In the genomic region with DNA sequence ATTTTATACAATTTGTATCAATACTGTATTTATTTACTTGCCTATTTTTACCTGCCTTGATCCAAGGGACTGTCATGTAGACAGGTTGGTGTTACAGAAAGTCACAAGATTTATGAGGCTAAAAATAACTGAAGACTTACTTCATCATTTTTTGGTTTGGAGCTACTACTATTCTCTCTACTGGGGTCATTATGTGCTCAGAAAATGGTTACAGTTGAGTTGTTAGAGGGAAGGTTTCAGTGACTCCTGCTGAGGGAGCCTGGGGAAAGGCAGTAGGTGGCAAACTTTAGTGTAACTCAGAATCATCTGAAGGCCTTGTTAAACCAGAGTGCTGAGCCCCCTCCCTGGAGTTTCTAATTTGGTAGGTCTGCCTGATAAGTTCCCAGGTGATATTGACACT, we compare ENCODE assay signal across 32 cellular contexts.
DNase-seq lines count a peak whose midpoint lies in the region; ATAC-seq, FAIRE-seq and TF ChIP-seq lines count a peak whose summit lies in the region.
"Had no signal": no experiment of that assay in that cellular context is flagged by ENCODE, and none has a peak within 500 bp of the region (broad histone marks: within the 10 kb centered on the region; RNA-seq: fewer than 3 reads in every experiment).

No MANE protein-coding gene starts in this region.

- H3K27me3 ChIP-seq in upper lobe of left lung: no peaks in the 10 kb centered on the region
- H3K27me3 ChIP-seq: adrenal gland, hepatocyte had no signal

- no peak for TF ChIP-seq CTCF in HEK293 (tag by site-specific recombination; IDR thresholded peaks at IDR 0.05)
- TF ChIP-seq CTCF in upper lobe of left lung (IDR thresholded peaks at IDR 0.05): no peak

- FAIRE-seq in RCC 7860 (lab: Jason Lieb, UNC): peak; percentile 87
- FAIRE-seq: bronchial epithelial cell had no signal

- H3K36me3 ChIP-seq in HEK293 (ENCODE audit: control insufficient read depth in 2 of 2, insufficient read depth in 1 of 2, low read length in 2 of 2): no peaks in the 10 kb centered on the region
- H3K36me3 ChIP-seq in upper lobe of left lung: no peaks in the 10 kb centered on the region
- H3K36me3 ChIP-seq: adrenal gland had no signal

- DNase-seq in RCC 7860 (ENCODE audit: low spot score) (peak; percentile 70), left kidney (ENCODE audit: low read depth, low spot score) (peak; percentile 8), Kasumi-1 (lab: John Stamatoyannopoulos, UW) (no peak), upper lobe of left lung (no peak)
- DNase-seq: activated CD4-positive, CD25-positive, alpha-beta regulatory T cell; activated CD8-positive, alpha-beta memory T cell treated with anti-CD3 and anti-CD28 coated beads, Interleukin-2, amount 10 ng/mL, durations not matched to agents 7 days and 5 days; activated naive CD4-positive, alpha-beta T cell treated with anti-CD3 and anti-CD28 coated beads for 36 hours; adrenal gland; C1 segment of cervical spinal cord; Caco-2; DMS79 treated with DMSO at 0.1 percent for 48 hours; effector CD4-positive, alpha-beta T cell; foreskin melanocyte; GF-D8; immature natural killer cell; left ventricle myocardium superior; naive B cell; NCI-H1105; NCI-H2029 treated with DMSO at 0.1 percent for 48 hours; NCI-H345; NCI-H748 treated with DMSO at 0.1 percent for 48 hours; RPMI8226; stimulated activated CD4-positive, alpha-beta T cell treated with anti-CD3 and anti-CD28 coated beads, Interleukin-15, amount 100 ng/mL, for 24 hours; stimulated activated naive B cell treated with anti-CD40 and anti-IgM and Interleukin-4, amounts not matched to agents 10 μg/mL and 1 μg/mL and 100 μg/mL, for 72 hours; T-cell had no signal

- POLR2A ChIA-PET in HEK293 (lab: Yijun Ruan, JAX): no interaction called here

- TF ChIP-seq EP300 in upper lobe of left lung (IDR thresholded peaks at IDR 0.05): no peak

- H3K4me3 ChIP-seq in HEK293 (ENCODE audit: low read depth, low read length) (no peak overlapping the region), upper lobe of left lung (no peak overlapping the region)
- H3K4me3 ChIP-seq: adrenal gland, hepatocyte had no signal

- H3K9me3 ChIP-seq in HEK293 (ENCODE audit: control insufficient read depth, insufficient read depth, low read depth, low read length): no peaks in the 10 kb centered on the region
- H3K9me3 ChIP-seq in upper lobe of left lung: no peaks in the 10 kb centered on the region
- H3K9me3 ChIP-seq: adrenal gland, Caco-2 had no signal

- no peak for TF ChIP-seq POLR2A in upper lobe of left lung (IDR thresholded peaks at IDR 0.05)

- H3K27ac ChIP-seq in HEK293 (ENCODE audit: extremely low read depth, low read depth, low read length): no peak overlapping the region
- no peak overlapping the region for H3K27ac ChIP-seq in upper lobe of left lung
- H3K27ac ChIP-seq: adrenal gland, hepatocyte had no signal

- CTCF ChIA-PET in HEK293 (lab: Yijun Ruan, JAX): no interaction called here

- ATAC-seq in GM18858 (IDR thresholded peaks at IDR 0.05; ENCODE audit: unreplicated experiment) (peak; percentile 25), upper lobe of left lung (ENCODE audit: low FRiP score in 2 of 2) (no peak), HG03521 (IDR thresholded peaks at IDR 0.05; ENCODE audit: unreplicated experiment) (no peak), GM21529 (IDR thresholded peaks at IDR 0.05; ENCODE audit: unreplicated experiment) (no peak)
- ATAC-seq: activated CD8-positive, alpha-beta memory T cell treated with anti-CD3 and anti-CD28 coated beads, Interleukin-2, amount 10 ng/mL, durations not matched to agents 7 days and 5 days; esophagus mucosa; left ventricle myocardium superior; stimulated activated naive B cell treated with anti-CD40 and anti-IgM and Interleukin-4, amounts not matched to agents 10 μg/mL and 1 μg/mL and 100 μg/mL, for 72 hours; T-cell had no signal

- H3K4me1 ChIP-seq in HEK293 (ENCODE audit: control insufficient read depth, insufficient read depth, low read length) (no peaks in the 10 kb centered on the region), upper lobe of left lung (no peaks in the 10 kb centered on the region)
- H3K4me1 ChIP-seq: adrenal gland, Caco-2 had no signal

TF ChIP-seq in HEK293, 187 proteins besides CTCF, POLR2A, EP300 and RAD21:
- TF ChIP-seq ZIC2 (tag by site-specific recombination; IDR thresholded peaks at IDR 0.05): peak; percentile 60
- TF ChIP-seq ZBTB17 (tag by site-specific recombination; IDR thresholded peaks at IDR 0.05): no peak

Comparison
In these comparisons a context has a peak if more than half of its experiments do, and no peak if none do; other contexts are left out.
1. DNase-seq: peak in RCC 7860 (single experiment) and left kidney (single experiment); none in Kasumi-1 (0 of 2) and upper lobe of left lung (0 of 2).